9 cellular contexts compared by ENCODE assay signal in the genomic region with DNA sequence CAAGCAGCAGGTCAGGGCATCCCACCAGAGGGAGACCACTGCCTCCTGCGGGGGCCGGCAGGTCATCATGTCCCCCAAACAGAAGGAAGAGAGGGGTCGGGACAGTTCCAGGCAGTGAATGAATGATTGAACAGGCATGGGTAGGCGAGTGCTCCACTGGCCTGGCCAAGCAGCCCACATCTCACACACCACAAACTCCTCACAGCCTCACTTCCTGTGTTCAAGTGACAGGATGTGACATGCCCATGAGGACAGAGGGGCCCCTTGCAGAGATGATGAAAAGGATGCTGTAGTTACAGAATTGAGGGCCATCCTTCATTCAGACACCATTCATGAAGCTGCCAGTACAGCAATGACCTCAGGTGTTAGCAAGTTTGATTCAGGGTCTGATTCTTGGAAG. TPM values are rescaled to one million over a fixed set of nuclear protein-coding genes. Genes with fewer than 3 reads are reported as not detected.
DNase-seq lines count a peak whose midpoint lies in the region; ATAC-seq and TF ChIP-seq lines count a peak whose summit lies in the region.
"Had no signal": no experiment of that assay in that cellular context is flagged by ENCODE, and none has a peak within 500 bp of the region (broad histone marks: within the 10 kb centered on the region; RNA-seq: fewer than 3 reads in every experiment).

No MANE protein-coding gene starts in this region.

- TF ChIP-seq CTCF in coronary artery (IDR thresholded peaks at IDR 0.05) (no peak), HFFc6 (IDR thresholded peaks at IDR 0.05) (no peak)

- no peak overlapping the region for H3K27ac ChIP-seq in coronary artery
- H3K27ac ChIP-seq: A549 had no signal

- DNase-seq in NCI-H345 (lab: John Stamatoyannopoulos, UW) = peak; percentile 15
- no peak for DNase-seq in NCI-H345 treated with DMSO at 0.1 percent for 48 hours (lab: John Stamatoyannopoulos, UW; ENCODE audit: unreplicated experiment)
- peak; percentile 17 for DNase-seq in activated T-cell treated with anti-CD3 and anti-CD28 coated beads for 4 hours
- peak; percentile 27 for DNase-seq in stimulated activated CD8-positive, alpha-beta memory T cell treated with anti-CD3 and anti-CD28 coated beads, Interleukin-4, amount 100 ng/mL, for 24 hours (ENCODE audit: low read depth)
- DNase-seq in C1 segment of cervical spinal cord (lab: John Stamatoyannopoulos, UW) = no peak
- no peak for DNase-seq in coronary artery (ENCODE audit: low spot score)
- DNase-seq in HFFc6 = no peak

- H3K9me3 Mint-ChIP-seq in HFFc6 = no peaks in the 10 kb centered on the region

- no peak overlapping the region for H3K4me3 ChIP-seq in coronary artery
- H3K4me3 ChIP-seq: A549 had no signal

- H3K4me1 Mint-ChIP-seq in HFFc6 (ENCODE audit: low read depth) = no peaks in the 10 kb centered on the region

- H3K27me3 Mint-ChIP-seq in HFFc6 (ENCODE audit: insufficient read depth) = peaks cover 25% of the 10 kb centered on the region

- H3K36me3 Mint-ChIP-seq in HFFc6 (ENCODE audit: low read depth) = 0 out of 2 replicates have a peak, but pooled peaks cover 5% of the 10 kb centered on the region

- no peak overlapping the region for H3K4me3 Mint-ChIP-seq in HFFc6

- no peak overlapping the region for H3K27ac Mint-ChIP-seq in HFFc6

- peak; percentile 54 for ATAC-seq in HG03378 (IDR thresholded peaks at IDR 0.05; ENCODE audit: unreplicated experiment)
- ATAC-seq: A549 had no signal

RNA-seq across cellular contexts. Expression of gene IQSEC1, which starts 3.7 kb away (rescaled TPM):
- 10 to 100 TPM; 21.1 to 25.1 (median 21.9) TPM for total RNA-seq in HFFc6 (2021; fragmentation: NEBNext Ultra II Directional; extraction: Animal tissue kit (Norgen Biotek cat#: 25700))

Comparison
In these comparisons a context has a peak if more than half of its experiments do, and no peak if none do; other contexts are left out.
1. DNase-seq: peak in NCI-H345 (single experiment), activated T-cell treated with anti-CD3 and anti-CD28 coated beads for 4 hours (single experiment) and stimulated activated CD8-positive, alpha-beta memory T cell treated with anti-CD3 and anti-CD28 coated beads, Interleukin-4, amount 100 ng/mL, for 24 hours (single experiment); none in NCI-H345 treated with DMSO at 0.1 percent for 48 hours (single experiment), C1 segment of cervical spinal cord (0 of 14), coronary artery (single experiment) and HFFc6 (single experiment).